27 cellular contexts compared by ENCODE assay signal in genomic region chr9:92122792-92123191, GRCh38.
"Had no signal": no experiment of that assay in that cellular context is flagged by ENCODE, and none has a peak within 500 bp of the region (broad histone marks: within the 10 kb centered on the region; RNA-seq: fewer than 3 reads in every experiment).

No MANE protein-coding gene starts in this region.

- H3K27me3 Mint-ChIP-seq: activated naive CD8-positive, alpha-beta T cell had no signal

- FAIRE-seq: astrocyte, TTC549 had no signal

- H3K4me1 Mint-ChIP-seq: activated CD4-positive, alpha-beta memory T cell treated with anti-CD3 and anti-CD28 coated beads, Interleukin-2, amount 10 ng/mL, durations not matched to agents 7 days and 5 days; activated CD4-positive, alpha-beta T cell treated with anti-CD3 and anti-CD28 coated beads for 36 hours; activated T-helper 17 cell treated with anti-CD3 and anti-CD28 coated beads, Interleukin-2, amount 50 U/mL, for 72 hours; brain; IgD-negative memory B cell; T-cell had no signal

- H3K9me3 Mint-ChIP-seq: activated CD4-positive, alpha-beta memory T cell treated with anti-CD3 and anti-CD28 coated beads, Interleukin-2, amount 10 ng/mL, durations not matched to agents 7 days and 5 days; activated naive CD4-positive, alpha-beta T cell treated with anti-CD3 and anti-CD28 coated beads for 36 hours; activated T-helper 17 cell treated with anti-CD3 and anti-CD28 coated beads, Interleukin-2, amount 50 U/mL, for 72 hours; IgD-negative memory B cell; T-cell had no signal

- H3K4me2 ChIP-seq: KMS-11 had no signal

- ATAC-seq: activated CD4-positive, alpha-beta T cell treated with anti-CD3 and anti-CD28 coated beads for 36 hours; activated T-helper 17 cell treated with anti-CD3 and anti-CD28 coated beads, Interleukin-2, amount 50 U/mL, for 72 hours; PC-3; T-cell had no signal

- DNase-seq: activated CD4-positive, alpha-beta memory T cell treated with anti-CD3 and anti-CD28 coated beads, Interleukin-2, amount 10 ng/mL, durations not matched to agents 7 days and 5 days; activated CD4-positive, alpha-beta T cell treated with anti-CD3 and anti-CD28 coated beads for 36 hours; activated CD4-positive, alpha-beta T cell treated with anti-CD3 and anti-CD28 coated beads, Interleukin-2, amount 50 U/mL, for 1 hour; activated gamma-delta T cell; activated naive CD4-positive, alpha-beta T cell treated with anti-CD3 and anti-CD28 coated beads for 36 hours; activated T-cell treated with anti-CD3 and anti-CD28 coated beads for 4 hours; activated T-cell treated with anti-CD3 and anti-CD28 coated beads, Interleukin-2, amount 50 U/mL, for 48 hours; amygdala; NCI-H1092; NCI-H1417 treated with DMSO at 0.1 percent for 48 hours; NCI-H1694; NCI-H2029 treated with DMSO at 0.1 percent for 48 hours; NCI-H524; PC-3; SIG-M5; T-cell; T-helper 2 cell; T1000 had no signal

- H3K4me3 Mint-ChIP-seq: activated CD4-positive, alpha-beta memory T cell treated with anti-CD3 and anti-CD28 coated beads, Interleukin-2, amount 10 ng/mL, durations not matched to agents 7 days and 5 days; activated CD4-positive, alpha-beta T cell treated with anti-CD3 and anti-CD28 coated beads for 36 hours; activated naive CD4-positive, alpha-beta T cell treated with anti-CD3 and anti-CD28 coated beads for 36 hours; activated naive CD8-positive, alpha-beta T cell; activated T-helper 17 cell treated with anti-CD3 and anti-CD28 coated beads, Interleukin-2, amount 50 U/mL, for 72 hours; brain; IgD-negative memory B cell; T-cell had no signal

- H3K4me3 ChIP-seq: SK-N-MC had no signal

- H3K27ac ChIP-seq: KMS-11, SK-N-MC, VCaP had no signal

- H3K9ac ChIP-seq: KMS-11 had no signal

- H3K36me3 Mint-ChIP-seq: activated naive CD8-positive, alpha-beta T cell; brain; IgD-negative memory B cell; T-cell had no signal

- H3K27ac Mint-ChIP-seq: activated CD4-positive, alpha-beta memory T cell treated with anti-CD3 and anti-CD28 coated beads, Interleukin-2, amount 10 ng/mL, durations not matched to agents 7 days and 5 days; activated CD4-positive, alpha-beta T cell treated with anti-CD3 and anti-CD28 coated beads for 36 hours; activated naive CD4-positive, alpha-beta T cell treated with anti-CD3 and anti-CD28 coated beads for 36 hours; activated naive CD8-positive, alpha-beta T cell; activated T-helper 17 cell treated with anti-CD3 and anti-CD28 coated beads, Interleukin-2, amount 50 U/mL, for 72 hours; brain; IgD-negative memory B cell; T-cell had no signal
